ENCODE assay signal across 1 cellular context in genomic region chr11:694563-695331, GRCh38.
TF ChIP-seq lines count a peak whose summit lies in the region.

Gene DEAF1 (minus strand): TSS chr11:695222. CDS start chr11:695047, 175 bp downstream.

TF ChIP-seq in H1, 55 proteins besides CTCF, POLR2A, EP300 and RAD21 (continued from another document):
- TF ChIP-seq GTF2F1 (IDR thresholded peaks at IDR 0.05; ENCODE audit: borderline replicate concordance, low read depth, low read length) (no peak), EZH2 (IDR thresholded peaks at IDR 0.05; ENCODE audit: low read depth, low read length, severe bottlenecking) (no peak), HDAC2 (IDR thresholded peaks at IDR 0.05; ENCODE audit: borderline replicate concordance in 1 of 2, low read depth in 2 of 2, low read length in 2 of 2) (peak in 1 of 2 experiments; percentile 67; a peak in 1 of 4 replicates), ZNF274 (IDR thresholded peaks at IDR 0.05; ENCODE audit: borderline replicate concordance, extremely low read depth, low read length) (no peak), RNF2 (IDR thresholded peaks at IDR 0.05; ENCODE audit: borderline replicate concordance, low read depth, low read length, missing control alignments, poor library complexity, severe bottlenecking) (peak; percentile 68), KDM4A (IDR thresholded peaks at IDR 0.05; ENCODE audit: low read depth, low read length, severe bottlenecking) (peak; percentile 93), BRCA1 (IDR thresholded peaks at IDR 0.05; ENCODE audit: low read depth, low read length) (no peak), MAX (IDR thresholded peaks at IDR 0.05) (peak; percentile 96), SUZ12 (IDR thresholded peaks at IDR 0.05; ENCODE audit: low read length) (no peak), RBBP5 (IDR thresholded peaks at IDR 0.05; ENCODE audit: borderline replicate concordance, low read depth, low read length) (no peak), SIX5 (IDR thresholded peaks at IDR 0.05; ENCODE audit: low read depth, low read length) (no peak)
